25 cellular contexts compared by ENCODE assay signal in the genomic region with DNA sequence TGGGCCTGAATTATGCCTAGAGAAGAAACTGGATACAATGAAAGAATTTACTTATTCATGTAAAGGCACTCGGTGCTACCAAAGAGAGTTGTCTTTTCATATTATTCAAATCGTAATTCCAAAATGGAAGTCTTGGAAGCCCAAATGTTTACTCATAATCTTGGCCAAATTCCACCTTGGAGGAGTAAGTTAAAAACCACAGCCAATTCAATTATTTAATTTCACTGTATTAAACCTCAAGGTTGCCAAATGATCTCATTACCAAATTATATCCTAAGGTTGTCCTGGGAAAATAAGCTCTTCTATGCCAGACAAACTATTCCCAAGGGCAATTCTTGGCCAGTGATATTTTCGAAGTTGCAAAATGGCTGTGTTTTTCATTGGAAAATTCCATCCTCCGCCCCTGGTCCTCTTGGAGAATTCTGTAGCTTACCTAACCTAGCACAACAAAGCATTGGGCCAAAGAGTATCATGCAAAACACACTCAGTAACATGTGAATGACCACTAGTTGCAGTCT. TPM values are rescaled to one million over a fixed set of nuclear protein-coding genes. Genes with fewer than 3 reads are reported as not detected.
DNase-seq lines count a peak whose midpoint lies in the region; ATAC-seq and TF ChIP-seq lines count a peak whose summit lies in the region.
"Had no signal": no experiment of that assay in that cellular context is flagged by ENCODE, and none has a peak within 500 bp of the region (broad histone marks: within the 10 kb centered on the region; RNA-seq: fewer than 3 reads in every experiment).

No MANE protein-coding gene starts in this region.

- peak; percentile 78 to 81 for ATAC-seq in gastrocnemius medialis
- no peak for ATAC-seq in HG03108 (IDR thresholded peaks at IDR 0.05; ENCODE audit: unreplicated experiment)
- no peak for ATAC-seq in HG03095 (IDR thresholded peaks at IDR 0.05; ENCODE audit: unreplicated experiment)
- no peak for ATAC-seq in activated CD8-positive, alpha-beta T cell treated with anti-CD3 and anti-CD28 coated beads for 36 hours
- ATAC-seq: upper lobe of right lung had no signal

- no peaks in the 10 kb centered on the region for H3K9me3 ChIP-seq in gastrocnemius medialis
- H3K9me3 ChIP-seq: adrenal gland, upper lobe of right lung had no signal

- H3K4me3 Mint-ChIP-seq in activated CD8-positive, alpha-beta T cell treated with anti-CD3 and anti-CD28 coated beads for 36 hours = no peak overlapping the region
- H3K4me3 Mint-ChIP-seq: activated CD4-positive, alpha-beta T cell treated with anti-CD3 and anti-CD28 coated beads, Interleukin-2, amount 10 ng/mL, durations not matched to agents 24 days and 14 days had no signal

- POLR2A ChIA-PET in BJ (lab: Charles Lee) (no interaction called here), RWPE1 (lab: Yijun Ruan, JAX; ENCODE audit: low non-redundant PET) (no interaction called here)
- POLR2A ChIA-PET in activated CD8-positive, alpha-beta T cell treated with anti-CD3 and anti-CD28 coated beads for 36 hours (lab: Charles Lee) = no interaction called here

- TF ChIP-seq CTCF in BJ (IDR thresholded peaks at IDR 0.05; ENCODE audit: insufficient read depth, low read depth, low read length) (no peak), RWPE1 (conservative IDR thresholded peaks at IDR 0.05; ENCODE audit: low read depth) (no peak), fibroblast of the aortic adventitia (IDR thresholded peaks at IDR 0.05; ENCODE audit: insufficient read depth, low read length) (no peak), gastrocnemius medialis (IDR thresholded peaks at IDR 0.05 in 4 of 5, conservative IDR thresholded peaks at IDR 0.05 in 1 of 5) (no peak)
- TF ChIP-seq CTCF in activated CD8-positive, alpha-beta T cell treated with anti-CD3 and anti-CD28 coated beads for 36 hours (IDR thresholded peaks at IDR 0.05) = no peak

- H3K27me3 ChIP-seq in BJ (ENCODE audit: control insufficient read depth, insufficient read depth, low read length) (peaks cover 2% of the 10 kb centered on the region; the same call in 1 of the 2 replicates), gastrocnemius medialis (no peaks in the 10 kb centered on the region)
- H3K27me3 ChIP-seq: adrenal gland had no signal

- H3K27ac ChIP-seq in RWPE1 = peak overlapping the region; percentile 57
- peak overlapping the region in 1 of 4 donors; percentile 26 for H3K27ac ChIP-seq in gastrocnemius medialis
- H3K27ac ChIP-seq: upper lobe of right lung had no signal

- CTCF ChIA-PET in BJ (lab: Yijun Ruan, JAX) = no interaction called here
- CTCF ChIA-PET in RWPE1 (lab: Yijun Ruan, JAX) = interaction anchor here (0.5 to 0.8 kb wide), 3 partner anchors 11 to 117 kb away, joined by 3 read pairs; no protein-coding TSS in a partner anchor
- CTCF ChIA-PET in activated CD8-positive, alpha-beta T cell treated with anti-CD3 and anti-CD28 coated beads for 36 hours (lab: Charles Lee) = interaction anchor here (1.5 kb wide), 1 partner anchor 417 kb away, joined by 6 read pairs; no protein-coding TSS in a partner anchor

- H3K9me3 Mint-ChIP-seq in activated CD8-positive, alpha-beta T cell treated with anti-CD3 and anti-CD28 coated beads for 36 hours = no peaks in the 10 kb centered on the region
- H3K9me3 Mint-ChIP-seq: activated CD4-positive, alpha-beta T cell treated with anti-CD3 and anti-CD28 coated beads, Interleukin-2, amount 10 ng/mL, durations not matched to agents 24 days and 14 days had no signal

- DNase-seq in BJ (ENCODE audit: low read depth) (peak; percentile 78), RWPE1 (ENCODE audit: low spot score) (no peak), fibroblast of the aortic adventitia (ENCODE audit: low read depth) (peak; percentile 85), gastrocnemius medialis (peak in 1 of 2 donors; percentile 30)
- no peak for DNase-seq in activated CD8-positive, alpha-beta T cell treated with anti-CD3 and anti-CD28 coated beads for 36 hours
- no peak for DNase-seq in stimulated activated CD4-positive, alpha-beta T cell treated with anti-CD3 and anti-CD28 coated beads, Interleukin-2, amount 100 ng/mL, for 48 hours
- DNase-seq: ACHN; activated CD4-positive, alpha-beta T cell treated with anti-CD3 and anti-CD28 coated beads, Interleukin-2, amount 10 ng/mL, durations not matched to agents 24 days and 14 days; activated CD8-positive, alpha-beta memory T cell treated with anti-CD3 and anti-CD28 coated beads, Interleukin-2, amount 50 U/mL, for 4 hours; activated effector memory CD4-positive, alpha-beta T cell treated with Interleukin-2 at 50 U/mL for 16 hours; adrenal gland; central memory CD4-positive, alpha-beta T cell; DMS 273 treated with DMSO at 0.1 percent for 48 hours; effector CD4-positive, alpha-beta T cell; NCI-H1092; NCI-H2081 treated with DMSO at 0.1 percent for 48 hours; NCI-H526; SHP77 treated with DMSO at 0.1 percent for 48 hours; stimulated activated naive CD4-positive, alpha-beta T cell; upper lobe of right lung had no signal

- intact Hi-C loops in gastrocnemius medialis (cut with DNase I; ENCODE audit: low total_unique reads) = no loop called here
- intact Hi-C loops in activated CD8-positive, alpha-beta T cell treated with anti-CD3 and anti-CD28 coated beads for 36 hours (cut with micrococcal nuclease) = loop anchor here (10.0 kb wide), 1 partner anchor 719 kb away; a partner anchor contains a TSS

- H3K27ac Mint-ChIP-seq in activated CD8-positive, alpha-beta T cell treated with anti-CD3 and anti-CD28 coated beads for 36 hours = no peak overlapping the region
- H3K27ac Mint-ChIP-seq: activated CD4-positive, alpha-beta T cell treated with anti-CD3 and anti-CD28 coated beads, Interleukin-2, amount 10 ng/mL, durations not matched to agents 24 days and 14 days had no signal

- no peaks in the 10 kb centered on the region for H3K4me1 ChIP-seq in gastrocnemius medialis
- H3K4me1 ChIP-seq: upper lobe of right lung had no signal

- in situ Hi-C loops in gastrocnemius medialis (cut with MboI; ENCODE audit: low sequenced_read_pairs in 4 of 4) = loop anchor here (10.0 to 25.0 kb wide), 5 partner anchors 89 to 721 kb away; a partner anchor contains a TSS

- H3K36me3 ChIP-seq in BJ (ENCODE audit: control insufficient read depth, insufficient read depth, low read length) = no peaks in the 10 kb centered on the region
- no peaks in the 10 kb centered on the region for H3K36me3 ChIP-seq in gastrocnemius medialis
- H3K36me3 ChIP-seq: adrenal gland, upper lobe of right lung had no signal

- no peaks in the 10 kb centered on the region for H3K36me3 Mint-ChIP-seq in activated CD8-positive, alpha-beta T cell treated with anti-CD3 and anti-CD28 coated beads for 36 hours (ENCODE audit: low read depth)

- TF ChIP-seq POLR2A in gastrocnemius medialis (IDR thresholded peaks at IDR 0.05) = no peak

- no peak overlapping the region for H3K4me3 ChIP-seq in BJ (ENCODE audit: low read depth, low read length)
- no peak overlapping the region for H3K4me3 ChIP-seq in fibroblast of the aortic adventitia (ENCODE audit: low read depth, low read length)
- no peak overlapping the region for H3K4me3 ChIP-seq in gastrocnemius medialis
- H3K4me3 ChIP-seq: adrenal gland, lung, upper lobe of right lung had no signal

- no peaks in the 10 kb centered on the region for H3K4me1 Mint-ChIP-seq in activated CD8-positive, alpha-beta T cell treated with anti-CD3 and anti-CD28 coated beads for 36 hours (ENCODE audit: low read depth)
- H3K4me1 Mint-ChIP-seq: activated CD4-positive, alpha-beta T cell treated with anti-CD3 and anti-CD28 coated beads, Interleukin-2, amount 10 ng/mL, durations not matched to agents 24 days and 14 days had no signal

- peaks cover 18% of the 10 kb centered on the region for H3K27me3 Mint-ChIP-seq in activated CD8-positive, alpha-beta T cell treated with anti-CD3 and anti-CD28 coated beads for 36 hours

RNA-seq across cellular contexts. Expression of a gene that starts 11.1 kb away (rescaled TPM):
- 17.0 and 25.1 TPM in 2 replicates for polyA plus RNA-seq in BJ (2011; rRNA removed)
- 17.0 and 21.4 TPM in 2 replicates for polyA minus RNA-seq in BJ (2011; rRNA and poly(A)+ RNA removed)
- total RNA-seq in fibroblast of the aortic adventitia (ENCODE audit: low replicate concordance) (38.1 and 77.9 TPM in 2 replicates), gastrocnemius medialis (10 to 100 TPM; 13.4 to 18.2 (median 16.0) TPM)
- total RNA-seq in activated CD8-positive, alpha-beta T cell treated with anti-CD3 and anti-CD28 coated beads for 36 hours = 10 to 100 TPM; 34.8 to 35.9 TPM

RNA-seq across cellular contexts. Expression of a gene that starts 43.4 kb away (rescaled TPM):
- polyA plus RNA-seq in BJ (2011; rRNA removed) = not detected in 2 replicates
- polyA minus RNA-seq in BJ (2011; rRNA and poly(A)+ RNA removed) = not detected in 2 replicates
- not detected in 2 replicates for total RNA-seq in fibroblast of the aortic adventitia (ENCODE audit: low replicate concordance)
- not detected for total RNA-seq in gastrocnemius medialis
- not detected for total RNA-seq in activated CD8-positive, alpha-beta T cell treated with anti-CD3 and anti-CD28 coated beads for 36 hours
- total RNA-seq: activated CD4-positive, alpha-beta T cell treated with anti-CD3 and anti-CD28 coated beads, Interleukin-2, amount 10 ng/mL, durations not matched to agents 24 days and 14 days; osteocyte; T-helper 1 cell treated with Interleukin-12 subunit alpha and Interleukin-12 subunit beta and Interleukin-4 antibody, amounts not matched to agents 30 ng/mL and 1 ng/mL, for 36 hours had no signal

Comparison
In these comparisons a context has a peak if more than half of its experiments do, and no peak if none do; other contexts are left out.
1. DNase-seq: peak in BJ (single experiment) and fibroblast of the aortic adventitia (single experiment); none in RWPE1 (single experiment), activated CD8-positive, alpha-beta T cell treated with anti-CD3 and anti-CD28 coated beads for 36 hours (single experiment) and stimulated activated CD4-positive, alpha-beta T cell treated with anti-CD3 and anti-CD28 coated beads, Interleukin-2, amount 100 ng/mL, for 48 hours (0 of 2).
2. ATAC-seq: peak in gastrocnemius medialis (2 of 2); none in HG03108 (single experiment), HG03095 (single experiment) and activated CD8-positive, alpha-beta T cell treated with anti-CD3 and anti-CD28 coated beads for 36 hours (single experiment).